ENCODE assay signal across 20 cellular contexts in the genomic region with DNA sequence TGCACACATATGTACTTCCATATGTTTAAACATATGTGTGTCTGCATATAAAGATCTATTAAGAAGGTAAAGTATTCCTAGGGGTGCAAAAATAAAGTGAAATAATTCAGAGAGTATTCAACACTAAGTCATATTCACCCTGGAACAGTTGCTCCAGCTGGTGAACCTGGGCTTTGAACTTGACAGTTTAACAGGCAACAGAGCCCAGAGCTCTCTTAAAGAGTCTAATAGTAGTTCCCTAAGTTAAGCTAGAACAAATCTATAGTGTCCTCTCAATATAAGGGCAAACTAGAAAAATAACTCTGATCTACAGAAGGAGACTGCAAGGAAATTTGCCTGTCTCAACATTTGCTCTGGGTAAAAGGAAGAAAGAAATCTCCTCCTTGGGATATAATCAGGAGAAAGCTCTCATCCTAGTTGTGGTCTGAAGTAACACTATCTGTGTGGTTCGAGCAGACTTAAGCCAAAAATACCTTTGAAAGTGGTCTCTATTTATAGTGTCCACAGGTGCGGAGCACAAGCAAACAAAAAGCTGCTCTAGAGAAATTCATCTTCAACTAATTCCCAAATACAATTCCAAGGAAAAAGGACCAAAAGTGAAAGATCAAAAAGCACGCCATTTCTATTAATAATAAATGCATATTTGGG. TPM values are rescaled to one million over a fixed set of nuclear protein-coding genes. Genes with fewer than 3 reads are reported as not detected.
"Had no signal": no experiment of that assay in that cellular context is flagged by ENCODE, and none has a peak within 500 bp of the region (broad histone marks: within the 10 kb centered on the region; RNA-seq: fewer than 3 reads in every experiment).

No MANE protein-coding gene starts in this region.

- H3K27ac ChIP-seq: coronary artery, heart right ventricle, neural progenitor cell, parathyroid adenoma, prostate gland had no signal

- H3K9me3 ChIP-seq: prostate gland had no signal

- ATAC-seq: left lobe of liver; natural killer cell treated with Interleukin-12 subunit alpha and Interleukin-12 subunit beta and Interleukin-15 and Interleukin-18, amount 100 ng/mL, for 72 hours; sciatic nerve had no signal

- H2AFZ ChIP-seq: neural progenitor cell, parathyroid adenoma had no signal

- H3K4me1 ChIP-seq: neural progenitor cell, parathyroid adenoma, prostate gland had no signal

- H3K36me3 ChIP-seq: heart right ventricle, neural progenitor cell, prostate gland had no signal

- H3K4me2 ChIP-seq: neural progenitor cell had no signal

- DNase-seq: effector CD4-positive, alpha-beta T cell; endodermal cell; erythroblast; foreskin melanocyte; heart right ventricle; islet precursor cell; mammary epithelial cell; nucleus accumbens; retina; small intestine; stimulated activated CD4-positive, alpha-beta T cell treated with anti-CD3 and anti-CD28 coated beads, Interleukin-2, amount 100 ng/mL, for 48 hours; stimulated activated naive CD4-positive, alpha-beta T cell treated with Interleukin-2 at 50 U/mL for 16 hours; trophoblast cell had no signal

- H3K9ac ChIP-seq: neural progenitor cell, parathyroid adenoma had no signal

- H3K79me2 ChIP-seq: parathyroid adenoma had no signal

- H3K4me3 ChIP-seq: coronary artery, heart right ventricle, neural progenitor cell, prostate gland had no signal

- H3K27me3 ChIP-seq: heart right ventricle, neural progenitor cell had no signal

RNA-seq across cellular contexts. Expression of gene VEGFC, which starts 29.9 kb away (rescaled TPM):
- total RNA-seq: natural killer cell treated with Interleukin-12 subunit alpha and Interleukin-12 subunit beta and Interleukin-15 and Interleukin-18, amount 100 ng/mL, for 72 hours had no signal
